Comparison of ENCODE assay signal across 8 cellular contexts in genomic region chr7:73399185-73400050, GRCh38. TPM values are rescaled to one million over a fixed set of nuclear protein-coding genes. Genes with fewer than 3 reads are reported as not detected.
A peak's percentile ranks its signal among the peaks of the same experiment; 100 is the strongest.
DNase-seq lines count a peak whose midpoint lies in the region; ATAC-seq, FAIRE-seq and TF ChIP-seq lines count a peak whose summit lies in the region.
"Not testable (repeated sequence)": the region's sequence is repeated elsewhere in the genome, so short reads cannot be mapped to it uniquely, and the experiment has no call there.

No MANE protein-coding gene starts in this region.

- H3K27me3 Mint-ChIP-seq in activated T-helper 1 cell treated with anti-CD3 and anti-CD28 coated beads, Interleukin-12 subunit alpha, Interleukin-12 subunit beta, Interleukin-2, Interleukin-4 antibody, amounts not matched to agents 30 ng/mL and 10 ng/mL and 1 ng/mL, durations not matched to agents 14 hours and 24 hours and 36 hours (ENCODE audit: insufficient read depth) = not testable (repeated sequence)

- peak overlapping the region; percentile 32; the same call in 1 of the 2 replicates for H3K4me3 ChIP-seq in AG04450 (ENCODE audit: low read depth, low read length)
- H3K4me3 ChIP-seq in colonic mucosa; right cardiac atrium (ENCODE audit: low read length): not testable (repeated sequence)
- H3K4me3 ChIP-seq in pancreas = peak overlapping the region in 1 of 4 donors; percentile 11

- not testable (repeated sequence) for H3K27me3 ChIP-seq in AG04450 (ENCODE audit: control insufficient read depth, insufficient read depth, low read length); colonic mucosa; right cardiac atrium (ENCODE audit: control insufficient read depth, insufficient read depth); pancreas

- CTCF ChIA-PET in AG04450 (lab: Charles Lee) = not testable (repeated sequence)

- peak; percentile 85 to 89 for ATAC-seq in right cardiac atrium
- ATAC-seq in pancreas = peak; percentile 90 to 98 (median 97)

- DNase-seq in AG04450 (ENCODE audit: low read depth, low spot score) (peak; percentile 18), GM20000 (ENCODE audit: low spot score) (peak; percentile 69), T follicular helper cell (ENCODE audit: low read depth) (peak; percentile 31), colonic mucosa (peak; percentile 78), right cardiac atrium (peak; percentile 86 to 93 (median 93)), pancreas (peak; percentile 74 to 91 (median 84))
- peak; percentile 28 for DNase-seq in activated T-helper 1 cell treated with anti-CD3 and anti-CD28 coated beads, Interleukin-12 subunit alpha, Interleukin-12 subunit beta, Interleukin-2, Interleukin-4 antibody, amounts not matched to agents 30 ng/mL and 10 ng/mL and 1 ng/mL, durations not matched to agents 14 hours and 24 hours and 36 hours (ENCODE audit: low spot score)
- DNase-seq in stimulated activated CD8-positive, alpha-beta memory T cell treated with anti-CD3 and anti-CD28 coated beads, Interleukin-12 subunit alpha, Interleukin-12 subunit beta, amount 100 ng/mL, for 4 hours (ENCODE audit: low read depth) = peak; percentile 45

- not testable (repeated sequence) for FAIRE-seq in pancreas (lab: Jason Lieb, UNC)

- not testable (repeated sequence) for H3K4me1 Mint-ChIP-seq in activated T-helper 1 cell treated with anti-CD3 and anti-CD28 coated beads, Interleukin-12 subunit alpha, Interleukin-12 subunit beta, Interleukin-2, Interleukin-4 antibody, amounts not matched to agents 30 ng/mL and 10 ng/mL and 1 ng/mL, durations not matched to agents 14 hours and 24 hours and 36 hours (ENCODE audit: low read depth)

- H3K9ac ChIP-seq in colonic mucosa (ENCODE audit: low read depth in 2 of 2, low read length in 2 of 2) = not testable (repeated sequence)

- not testable (repeated sequence) for H3K9me3 ChIP-seq in AG04450 (ENCODE audit: control insufficient read depth, insufficient read depth, low read length); colonic mucosa; right cardiac atrium (ENCODE audit: control insufficient read depth, low read length); pancreas

- H3K4me1 ChIP-seq in colonic mucosa; right cardiac atrium (ENCODE audit: control insufficient read depth, insufficient read depth, low read length); pancreas: not testable (repeated sequence)

- not testable (repeated sequence) for H3K9me3 Mint-ChIP-seq in activated T-helper 1 cell treated with anti-CD3 and anti-CD28 coated beads, Interleukin-12 subunit alpha, Interleukin-12 subunit beta, Interleukin-2, Interleukin-4 antibody, amounts not matched to agents 30 ng/mL and 10 ng/mL and 1 ng/mL, durations not matched to agents 14 hours and 24 hours and 36 hours

- intact Hi-C loops in activated T-helper 1 cell treated with anti-CD3 and anti-CD28 coated beads, Interleukin-12 subunit alpha, Interleukin-12 subunit beta, Interleukin-2, Interleukin-4 antibody, amounts not matched to agents 30 ng/mL and 10 ng/mL and 1 ng/mL, durations not matched to agents 14 hours and 24 hours and 36 hours (cut with micrococcal nuclease); colonic mucosa (cut with DNase I); right cardiac atrium (cut with DNase I); pancreas (cut with DNase I): not testable (repeated sequence)

- H3K4me3 Mint-ChIP-seq in activated T-helper 1 cell treated with anti-CD3 and anti-CD28 coated beads, Interleukin-12 subunit alpha, Interleukin-12 subunit beta, Interleukin-2, Interleukin-4 antibody, amounts not matched to agents 30 ng/mL and 10 ng/mL and 1 ng/mL, durations not matched to agents 14 hours and 24 hours and 36 hours = not testable (repeated sequence)

- TF ChIP-seq CTCF in AG04450 (IDR thresholded peaks at IDR 0.05; ENCODE audit: low read depth, low read length); GM20000 (IDR thresholded peaks at IDR 0.05; ENCODE audit: extremely low read depth, missing control alignments); colonic mucosa (IDR thresholded peaks at IDR 0.05); pancreas (IDR thresholded peaks at IDR 0.05): not testable (repeated sequence)

- not testable (repeated sequence) for H3K27ac ChIP-seq in AG04450 (ENCODE audit: low read depth, low read length); colonic mucosa; right cardiac atrium (ENCODE audit: low read length)
- peak overlapping the region in 1 of 4 donors; percentile 12 for H3K27ac ChIP-seq in pancreas

- POLR2A ChIA-PET in AG04450 (lab: Yijun Ruan, JAX) = not testable (repeated sequence)

- not testable (repeated sequence) for H3K36me3 ChIP-seq in colonic mucosa, pancreas

- H3K36me3 Mint-ChIP-seq in activated T-helper 1 cell treated with anti-CD3 and anti-CD28 coated beads, Interleukin-12 subunit alpha, Interleukin-12 subunit beta, Interleukin-2, Interleukin-4 antibody, amounts not matched to agents 30 ng/mL and 10 ng/mL and 1 ng/mL, durations not matched to agents 14 hours and 24 hours and 36 hours (ENCODE audit: low read depth) = not testable (repeated sequence)

- WGBS in right cardiac atrium = 47% methylated on average over 19 of the region's 19 CpGs
- WGBS in pancreas, 2 donors = 42 to 44% methylated on average over 19 of the region's 19 CpGs

- not testable (repeated sequence) for H3K27ac Mint-ChIP-seq in activated T-helper 1 cell treated with anti-CD3 and anti-CD28 coated beads, Interleukin-12 subunit alpha, Interleukin-12 subunit beta, Interleukin-2, Interleukin-4 antibody, amounts not matched to agents 30 ng/mL and 10 ng/mL and 1 ng/mL, durations not matched to agents 14 hours and 24 hours and 36 hours

RNA-seq across cellular contexts. Expression of gene FZD9, which starts 34.2 kb away (rescaled TPM):
- polyA plus RNA-seq in AG04450 (2011; rRNA removed) = 0.56 and 1.2 TPM in 2 replicates
- 0.60 and 0.61 TPM in 2 replicates for polyA minus RNA-seq in AG04450 (2011; rRNA and poly(A)+ RNA removed)
- 0.54 and 0.67 TPM in 2 replicates for total RNA-seq in activated T-helper 1 cell treated with anti-CD3 and anti-CD28 coated beads, Interleukin-12 subunit alpha, Interleukin-12 subunit beta, Interleukin-2, Interleukin-4 antibody, amounts not matched to agents 30 ng/mL and 10 ng/mL and 1 ng/mL, durations not matched to agents 14 hours and 24 hours and 36 hours
- total RNA-seq in colonic mucosa = under 1 TPM; 0.35 to 0.37 TPM
- under 1 TPM in 3 of 4 donors, not detected in 1; 0.14 to 0.23 (median 0.19) TPM for total RNA-seq in right cardiac atrium
- 0.16 TPM for polyA plus RNA-seq in right cardiac atrium
- total RNA-seq in pancreas = under 1 TPM; 0.28 to 0.63 (median 0.46) TPM
- polyA plus RNA-seq in pancreas = under 1 TPM; 0.38 to 0.95 TPM

Comparison
In these comparisons a context has a peak if more than half of its experiments do, and no peak if none do; other contexts are left out.
1. DNase-seq: peak in every context shown above with its lines; median percentile 93 in right cardiac atrium; 84 in pancreas; 78 in colonic mucosa; 69 in GM20000; 45 in stimulated activated CD8-positive, alpha-beta memory T cell treated with anti-CD3 and anti-CD28 coated beads, Interleukin-12 subunit alpha, Interleukin-12 subunit beta, amount 100 ng/mL, for 4 hours; 31 in T follicular helper cell; 28 in activated T-helper 1 cell treated with anti-CD3 and anti-CD28 coated beads, Interleukin-12 subunit alpha, Interleukin-12 subunit beta, Interleukin-2, Interleukin-4 antibody, amounts not matched to agents 30 ng/mL and 10 ng/mL and 1 ng/mL, durations not matched to agents 14 hours and 24 hours and 36 hours; 18 in AG04450.